ENCODE assay signal across 12 cellular contexts in genomic region chr2:27973592-27973991, GRCh38.
DNase-seq lines count a peak whose midpoint lies in the region; ATAC-seq and TF ChIP-seq lines count a peak whose summit lies in the region.
"Had no signal": no experiment of that assay in that cellular context is flagged by ENCODE, and none has a peak within 500 bp of the region (broad histone marks: within the 10 kb centered on the region; RNA-seq: fewer than 3 reads in every experiment).

No MANE protein-coding gene starts in this region.

- intact Hi-C loops in CD14-positive monocyte (cut with micrococcal nuclease), result no loop called here
- intact Hi-C loops in head of caudate nucleus (cut with DNase I), result no loop called here

- no peak overlapping the region for H3K4me3 Mint-ChIP-seq in CD14-positive monocyte
- no peak overlapping the region for H3K4me3 Mint-ChIP-seq in T-helper 2 cell treated with Interferon-gamma antibody and Interleukin-4, amounts not matched to agents 5 μg/mL and 100 μg/mL, for 36 hours
- H3K4me3 Mint-ChIP-seq: T-helper 17 cell had no signal

- peaks cover 28% of the 10 kb centered on the region for H3K4me1 Mint-ChIP-seq in CD14-positive monocyte
- peaks cover 18% of the 10 kb centered on the region for H3K4me1 Mint-ChIP-seq in T-helper 2 cell treated with Interferon-gamma antibody and Interleukin-4, amounts not matched to agents 5 μg/mL and 100 μg/mL, for 36 hours (ENCODE audit: low read depth)

- H3K27ac Mint-ChIP-seq in CD14-positive monocyte, result peak overlapping the region in 2 of 7 donors; percentile 41 to 53
- no peak overlapping the region for H3K27ac Mint-ChIP-seq in T-helper 2 cell treated with Interferon-gamma antibody and Interleukin-4, amounts not matched to agents 5 μg/mL and 100 μg/mL, for 36 hours

- no peaks in the 10 kb centered on the region for H3K27me3 Mint-ChIP-seq in CD14-positive monocyte (ENCODE audit: low read depth in 3 of 3)
- H3K27me3 Mint-ChIP-seq in T-helper 2 cell treated with Interferon-gamma antibody and Interleukin-4, amounts not matched to agents 5 μg/mL and 100 μg/mL, for 36 hours (ENCODE audit: low read depth), result no peaks in the 10 kb centered on the region
- H3K27me3 Mint-ChIP-seq: T-helper 17 cell had no signal

- peak; percentile 15 for TF ChIP-seq CTCF in CD14-positive monocyte (IDR thresholded peaks at IDR 0.05)

- ATAC-seq in left lobe of liver (peak; percentile 18), GM21447 (IDR thresholded peaks at IDR 0.05; ENCODE audit: unreplicated experiment) (no peak)
- ATAC-seq: T-helper 17 cell had no signal

- H3K9me3 Mint-ChIP-seq in CD14-positive monocyte, result peaks cover 11 to 14% (median 12%) of the 10 kb centered on the region in 7 donors
- peaks cover 26% of the 10 kb centered on the region for H3K9me3 Mint-ChIP-seq in T-helper 2 cell treated with Interferon-gamma antibody and Interleukin-4, amounts not matched to agents 5 μg/mL and 100 μg/mL, for 36 hours

- peaks cover 20 to 21% of the 10 kb centered on the region in 2 donors for H3K36me3 Mint-ChIP-seq in CD14-positive monocyte
- peaks cover 23% of the 10 kb centered on the region for H3K36me3 Mint-ChIP-seq in T-helper 2 cell treated with Interferon-gamma antibody and Interleukin-4, amounts not matched to agents 5 μg/mL and 100 μg/mL, for 36 hours (ENCODE audit: low read depth)

- no peak for DNase-seq in CD14-positive monocyte (ENCODE audit: low spot score)
- DNase-seq in M059J (ENCODE audit: low read depth), result peak; percentile 32
- peak; percentile 7 for DNase-seq in cerebellar cortex (ENCODE audit: low spot score)
- DNase-seq in left lobe of liver (ENCODE audit: low spot score), result no peak
- DNase-seq in T-helper 2 cell treated with Interferon-gamma antibody and Interleukin-4, amounts not matched to agents 5 μg/mL and 100 μg/mL, for 36 hours (ENCODE audit: low spot score), result no peak
- no peak for DNase-seq in head of caudate nucleus
- no peak for DNase-seq in GM19238 (ENCODE audit: insufficient read length, low spot score)
- DNase-seq: activated CD8-positive, alpha-beta memory T cell treated with anti-CD3 and anti-CD28 coated beads, Interleukin-2, amount 50 U/mL, for 4 hours; amniotic stem cell; NCI-H187 treated with DMSO at 0.1 percent for 48 hours; T-helper 17 cell had no signal

Comparison
In these comparisons a context has a peak if more than half of its experiments do, and no peak if none do; other contexts are left out.
1. DNase-seq: peak in M059J (single experiment) and cerebellar cortex (single experiment); none in CD14-positive monocyte (single experiment), left lobe of liver (single experiment), T-helper 2 cell treated with Interferon-gamma antibody and Interleukin-4, amounts not matched to agents 5 μg/mL and 100 μg/mL, for 36 hours (single experiment), head of caudate nucleus (0 of 42) and GM19238 (single experiment).